Comparison of ENCODE assay signal across 17 cellular contexts in genomic region chr7:46651561-46652088, GRCh38.
A peak's percentile ranks its signal among the peaks of the same experiment; 100 is the strongest.
DNase-seq lines count a peak whose midpoint lies in the region; ATAC-seq and TF ChIP-seq lines count a peak whose summit lies in the region.
"Had no signal": no experiment of that assay in that cellular context is flagged by ENCODE, and none has a peak within 500 bp of the region (broad histone marks: within the 10 kb centered on the region; RNA-seq: fewer than 3 reads in every experiment).

No MANE protein-coding gene starts in this region.

- H3K27me3 ChIP-seq in PC-9 (ENCODE audit: insufficient read depth, low read depth) (no peaks in the 10 kb centered on the region), esophagus muscularis mucosa (no peaks in the 10 kb centered on the region)
- H3K27me3 ChIP-seq: gastroesophageal sphincter, neutrophil, right lobe of liver had no signal

- DNase-seq in PC-9 (peak; percentile 60 to 90), esophagus muscularis mucosa (ENCODE audit: extremely low spot score) (peak; percentile 90), neural crest cell (ENCODE audit: low read depth, low spot score) (no peak), sciatic nerve (ENCODE audit: low spot score) (no peak), NCI-H1105 treated with DMSO at 0.1 percent for 48 hours (lab: John Stamatoyannopoulos, UW) (no peak), GM20000 (ENCODE audit: low spot score) (no peak), inferior parietal cortex (ENCODE audit: extremely low spot score) (no peak)
- DNase-seq: GDM1; NCI-H1930; NCI-H526 treated with DMSO at 0.1 percent for 48 hours; right lobe of liver; stimulated activated CD4-positive, alpha-beta T cell treated with anti-CD3 and anti-CD28 coated beads, Interleukin-4, amount 100 ng/mL, for 1 hour had no signal

- H3K36me3 Mint-ChIP-seq in neural crest cell (ENCODE audit: low read depth), result peaks cover 6% of the 10 kb centered on the region

- H3K27ac ChIP-seq in PC-9 (peak overlapping the region; percentile 96), esophagus muscularis mucosa (replicated peaks in 1 of 4) (no peak overlapping the region)
- H3K27ac ChIP-seq: gastroesophageal sphincter, neutrophil, right lobe of liver had no signal

- no TSS peak for BruUV-seq in PC-9 (replicated peaks; lab: Mats Ljungman, UMichigan)

- H3K4me1 ChIP-seq in PC-9 (replicated peaks; ENCODE audit: insufficient read depth), result peaks cover 35% of the 10 kb centered on the region
- H3K4me1 ChIP-seq in esophagus muscularis mucosa, result no peaks in the 10 kb centered on the region
- H3K4me1 ChIP-seq: gastroesophageal sphincter, right lobe of liver had no signal

- intact Hi-C loops in PC-9 (cut with micrococcal nuclease; ENCODE audit: unreplicated experiment) (loop anchor here (1.0 to 2.0 kb wide), 10 partner anchors 82 to 728 kb away; no protein-coding TSS in a partner anchor), esophagus muscularis mucosa (cut with DNase I) (no loop called here), sciatic nerve (cut with DNase I) (no loop called here)

- H3K4me2 ChIP-seq in PC-9, result peak overlapping the region; percentile 46

- no peak overlapping the region for H3K4me3 Mint-ChIP-seq in neural crest cell
- H3K4me3 Mint-ChIP-seq: central memory CD8-positive, alpha-beta T cell had no signal

- H3K27me3 Mint-ChIP-seq in neural crest cell (ENCODE audit: low read depth), result no peaks in the 10 kb centered on the region
- H3K27me3 Mint-ChIP-seq: central memory CD8-positive, alpha-beta T cell had no signal

- H4K20me1 ChIP-seq in PC-9 (ENCODE audit: insufficient read depth), result no peaks in the 10 kb centered on the region

- TF ChIP-seq EP300 in esophagus muscularis mucosa (IDR thresholded peaks at IDR 0.05), result no peak

- H3K36me3 ChIP-seq in PC-9 (ENCODE audit: low read depth) (no peaks in the 10 kb centered on the region), esophagus muscularis mucosa (no peaks in the 10 kb centered on the region)
- H3K36me3 ChIP-seq: gastroesophageal sphincter, neutrophil, right lobe of liver had no signal

- CTCF ChIA-PET in PC-9 (lab: Charles Lee), result interaction anchor here (0.5 to 1.3 kb wide), 2 partner anchors 101 to 257 kb away, joined by 3 to 8 read pairs; no protein-coding TSS in a partner anchor

- no peaks in the 10 kb centered on the region for H3K79me2 ChIP-seq in PC-9 (ENCODE audit: low read depth)

- ATAC-seq in GM18868 (IDR thresholded peaks at IDR 0.05; ENCODE audit: unreplicated experiment) (peak; percentile 60), sciatic nerve (no peak)
- ATAC-seq: gastroesophageal sphincter, HepG2, right lobe of liver had no signal

- no peak for TF ChIP-seq POLR2A in esophagus muscularis mucosa (IDR thresholded peaks at IDR 0.05; ENCODE audit: low read depth)

- peaks cover 4% of the 10 kb centered on the region; the same call in 1 of the 2 replicates for H3F3A ChIP-seq in PC-9 (ENCODE audit: insufficient read depth, low read depth)

- H2AFZ ChIP-seq in PC-9, result peak overlapping the region; percentile 18; the same call in 1 of the 2 replicates

- peaks cover 11% of the 10 kb centered on the region; the same call in 1 of the 2 replicates for H3K9me3 ChIP-seq in PC-9 (ENCODE audit: insufficient read depth, low read depth)
- no peaks in the 10 kb centered on the region for H3K9me3 ChIP-seq in esophagus muscularis mucosa
- H3K9me3 ChIP-seq: gastroesophageal sphincter, neutrophil, right lobe of liver had no signal

- H3K27ac Mint-ChIP-seq in neural crest cell (ENCODE audit: unreplicated experiment), result peak overlapping the region; percentile 75

- POLR2A ChIA-PET in PC-9 (lab: Charles Lee; ENCODE audit: unreplicated experiment), result interaction anchor here (0.6 to 0.7 kb wide), 4 partner anchors 51 to 321 kb away, joined by 3 to 8 read pairs (median 4); no protein-coding TSS in a partner anchor

- no peaks in the 10 kb centered on the region for H3K4me1 Mint-ChIP-seq in neural crest cell
- H3K4me1 Mint-ChIP-seq: central memory CD8-positive, alpha-beta T cell had no signal

- peaks cover 3% of the 10 kb centered on the region for H3K9me3 Mint-ChIP-seq in neural crest cell

- 94% methylated on average over 8 of the region's 8 CpGs for WGBS in esophagus muscularis mucosa

- 0 out of 2 replicates have a peak, but pooled peaks cover 5% of the 10 kb centered on the region for H3K9me2 ChIP-seq in PC-9 (ENCODE audit: insufficient read depth)

- TF ChIP-seq CTCF in PC-9 (conservative IDR thresholded peaks at IDR 0.05) (no peak), esophagus muscularis mucosa (IDR thresholded peaks at IDR 0.05) (no peak), neural crest cell (conservative IDR thresholded peaks at IDR 0.05) (no peak), GM20000 (IDR thresholded peaks at IDR 0.05; ENCODE audit: extremely low read depth, missing control alignments) (no peak)

- no peak overlapping the region for H3K4me3 ChIP-seq in PC-9
- H3K4me3 ChIP-seq in esophagus muscularis mucosa, result no peak overlapping the region
- H3K4me3 ChIP-seq: gastroesophageal sphincter, right lobe of liver had no signal

Comparison
In these comparisons a context has a peak if more than half of its experiments do, and no peak if none do; other contexts are left out.
1. DNase-seq: peak in PC-9 (2 of 2) and esophagus muscularis mucosa (single experiment); none in neural crest cell (single experiment), sciatic nerve (single experiment), NCI-H1105 treated with DMSO at 0.1 percent for 48 hours (single experiment), GM20000 (single experiment) and inferior parietal cortex (single experiment).